Comparison of ENCODE assay signal across 13 cellular contexts in the genomic region with DNA sequence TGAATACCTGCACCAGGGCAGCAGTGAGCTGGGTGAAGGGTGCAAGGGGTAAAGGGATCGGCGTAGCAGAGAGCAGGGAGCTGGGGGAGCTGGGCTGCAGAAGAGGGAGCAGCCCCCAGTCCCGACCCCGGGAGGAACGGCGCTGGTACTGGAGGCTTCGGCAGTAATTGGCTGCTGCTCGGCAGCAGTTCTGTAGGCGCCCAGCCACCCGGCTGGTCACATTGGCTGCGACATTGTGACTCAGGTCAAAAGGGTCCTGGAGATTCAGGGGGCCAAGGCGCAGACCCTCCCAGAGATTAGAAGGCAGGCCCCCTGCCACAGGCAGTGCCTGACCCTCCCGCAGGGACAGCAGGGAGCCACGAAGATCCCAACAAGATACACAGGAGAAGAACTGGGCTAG. TPM values are rescaled to one million over a fixed set of nuclear protein-coding genes. Genes with fewer than 3 reads are reported as not detected.
DNase-seq lines count a peak whose midpoint lies in the region; ATAC-seq and TF ChIP-seq lines count a peak whose summit lies in the region.
"Had no signal": no experiment of that assay in that cellular context is flagged by ENCODE, and none has a peak within 500 bp of the region (broad histone marks: within the 10 kb centered on the region; RNA-seq: fewer than 3 reads in every experiment).

No MANE protein-coding gene starts in this region.

- intact Hi-C loops in esophagus muscularis mucosa (cut with DNase I) (no loop called here), lower leg skin (cut with DNase I; ENCODE audit: low total_unique reads) (no loop called here)

- DNase-seq in esophagus muscularis mucosa (ENCODE audit: extremely low spot score), result no peak
- no peak for DNase-seq in osteocyte (ENCODE audit: extremely low spot score, unreplicated experiment)
- DNase-seq in lower leg skin (ENCODE audit: low spot score in 2 of 2), result no peak
- no peak for DNase-seq in NCI-H2171 treated with DMSO at 0.1 percent for 48 hours (lab: John Stamatoyannopoulos, UW)
- no peak for DNase-seq in NCI-H2029 treated with DMSO at 0.1 percent for 48 hours (lab: John Stamatoyannopoulos, UW)
- DNase-seq: central memory CD4-positive, alpha-beta T cell; EL; NCI-H748 treated with DMSO at 0.1 percent for 48 hours; stimulated activated CD4-positive, alpha-beta T cell treated with anti-CD3 and anti-CD28 coated beads, Interleukin-12 subunit alpha, Interleukin-12 subunit beta, amount 100 ng/mL, for 4 hours had no signal

- TF ChIP-seq CTCF in OCI-LY1 (IDR thresholded peaks at IDR 0.05; ENCODE audit: low read length) (no peak), esophagus muscularis mucosa (IDR thresholded peaks at IDR 0.05) (no peak), osteocyte (IDR thresholded peaks at IDR 0.05) (no peak), lower leg skin (IDR thresholded peaks at IDR 0.05) (no peak)

- H3K4me1 ChIP-seq in BLaER1 (peaks cover 40% of the 10 kb centered on the region), OCI-LY1 (ENCODE audit: insufficient read depth, low read length, severe bottlenecking) (peaks cover 28% of the 10 kb centered on the region), esophagus muscularis mucosa (peaks cover 42 to 55% (median 48%) of the 10 kb centered on the region in 4 donors)

- H3K4me3 ChIP-seq in BLaER1 (no peak overlapping the region), OCI-LY1 (ENCODE audit: low read depth, low read length, poor library complexity, severe bottlenecking) (no peak overlapping the region), esophagus muscularis mucosa (peak overlapping the region in 3 of 4 donors; percentile 74 to 84 (median 81)), lower leg skin (ENCODE audit: low read depth, poor library complexity, severe bottlenecking) (no peak overlapping the region)

- peak overlapping the region; percentile 95 for H3K4me3 Mint-ChIP-seq in osteocyte (ENCODE audit: unreplicated experiment)

- no peak for ATAC-seq in HG02610 (IDR thresholded peaks at IDR 0.05; ENCODE audit: unreplicated experiment)
- ATAC-seq: K562 had no signal

- H3K9me3 Mint-ChIP-seq in osteocyte (ENCODE audit: unreplicated experiment), result no peaks in the 10 kb centered on the region

- peaks cover 26% of the 10 kb centered on the region for H4K20me1 ChIP-seq in BLaER1
- no peaks in the 10 kb centered on the region for H4K20me1 ChIP-seq in OCI-LY1 (ENCODE audit: insufficient read depth, low read length)

- WGBS in esophagus muscularis mucosa, result 88% methylated on average over 5 of the region's 14 CpGs
- 64 to 74% methylated on average over 8 to 14 of the region's 14 CpGs for WGBS in lower leg skin, 2 donors

- peak overlapping the region; percentile 99; the same call in 1 of the 2 replicates for H3K4me2 ChIP-seq in BLaER1
- peak overlapping the region; percentile 93; the same call in 1 of the 2 replicates for H3K4me2 ChIP-seq in OCI-LY1 (ENCODE audit: low read length)

- TF ChIP-seq POLR2A in esophagus muscularis mucosa (IDR thresholded peaks at IDR 0.05; ENCODE audit: low read depth) (no peak), lower leg skin (IDR thresholded peaks at IDR 0.05) (no peak)

- H3K4me1 Mint-ChIP-seq in osteocyte (ENCODE audit: unreplicated experiment), result peaks cover 40% of the 10 kb centered on the region

- H3K36me3 ChIP-seq in BLaER1, result peaks cover 76% of the 10 kb centered on the region
- peaks cover 68% of the 10 kb centered on the region for H3K36me3 ChIP-seq in OCI-LY1 (ENCODE audit: insufficient read depth, low read length)
- peaks cover 25 to 69% (median 58%) of the 10 kb centered on the region in 4 donors for H3K36me3 ChIP-seq in esophagus muscularis mucosa

- peak overlapping the region; percentile 84; the same call in 1 of the 2 replicates for H3K9ac ChIP-seq in BLaER1
- no peak overlapping the region; the same call in 1 of the 2 replicates for H3K9ac ChIP-seq in OCI-LY1 (ENCODE audit: low read length)

- H3F3A ChIP-seq in OCI-LY1 (ENCODE audit: insufficient read depth, low read length), result no peaks in the 10 kb centered on the region

- H3K27ac ChIP-seq in BLaER1 (peak overlapping the region; percentile 83; the same call in 1 of the 2 replicates), OCI-LY1 (ENCODE audit: low read depth, low read length, poor library complexity, severe bottlenecking) (no peak overlapping the region), esophagus muscularis mucosa (replicated peaks in 1 of 4) (peak overlapping the region; percentile 93 to 96 (median 94))

- peaks cover 21% of the 10 kb centered on the region for H3K79me2 ChIP-seq in OCI-LY1 (ENCODE audit: insufficient read depth, low read length)

- no peak overlapping the region for H2AFZ ChIP-seq in OCI-LY1 (ENCODE audit: low read length)

- H3K9me3 ChIP-seq in BLaER1, result no peaks in the 10 kb centered on the region
- H3K9me3 ChIP-seq in OCI-LY1 (ENCODE audit: low read length), result no peaks in the 10 kb centered on the region
- H3K9me3 ChIP-seq in esophagus muscularis mucosa, result no peaks in the 10 kb centered on the region

- no peak for TF ChIP-seq EP300 in esophagus muscularis mucosa (IDR thresholded peaks at IDR 0.05)

- H3K9me2 ChIP-seq in OCI-LY1 (ENCODE audit: low read depth, low read length), result no peaks in the 10 kb centered on the region

- H3K27ac Mint-ChIP-seq in osteocyte (ENCODE audit: unreplicated experiment), result peak overlapping the region; percentile 99

- no peaks in the 10 kb centered on the region for H3K27me3 Mint-ChIP-seq in osteocyte (ENCODE audit: unreplicated experiment)

- H3K27me3 ChIP-seq in BLaER1, result no peaks in the 10 kb centered on the region
- no peaks in the 10 kb centered on the region for H3K27me3 ChIP-seq in OCI-LY1 (ENCODE audit: insufficient read depth, low read length)
- no peaks in the 10 kb centered on the region for H3K27me3 ChIP-seq in esophagus muscularis mucosa

- H3K36me3 Mint-ChIP-seq in osteocyte (ENCODE audit: unreplicated experiment), result peaks cover 31% of the 10 kb centered on the region

RNA-seq across cellular contexts. Expression of a gene that starts 2.1 kb away (rescaled TPM):
- 1,000 to 10,000 TPM; 1,068 to 1,537 (median 1,375) TPM for total RNA-seq in esophagus muscularis mucosa
- total RNA-seq in osteocyte, result 1,404 TPM in 2 replicates
- 1,000 to 10,000 TPM; 2,343 to 3,224 (median 2,571) TPM for total RNA-seq in lower leg skin

RNA-seq across cellular contexts. Expression of a gene that starts 15.5 kb away (rescaled TPM):
- total RNA-seq in esophagus muscularis mucosa (1 to 10 TPM; 4.2 to 8.0 (median 6.0) TPM), osteocyte (12.7 and 15.6 TPM in 2 replicates), lower leg skin (10 to 100 TPM; 11.0 to 29.8 (median 15.8) TPM)

RNA-seq across cellular contexts. Expression of a gene that starts 25.8 kb away (rescaled TPM):
- total RNA-seq in esophagus muscularis mucosa (10 to 100 TPM; 60.2 to 91.4 (median 88.3) TPM), osteocyte (91.6 and 107 TPM in 2 replicates), lower leg skin (100 to 1,000 TPM in 2 of 4 donors, 10 to 100 TPM in 2; 91.3 to 139 (median 98.3) TPM)

RNA-seq across cellular contexts. Expression of a gene that starts 29.2 kb away (rescaled TPM):
- 1,000 to 10,000 TPM; 1,278 to 2,374 (median 1,866) TPM for total RNA-seq in esophagus muscularis mucosa
- total RNA-seq in osteocyte, result 462 and 503 TPM in 2 replicates
- 1,000 to 10,000 TPM; 1,345 to 1,611 (median 1,532) TPM for total RNA-seq in lower leg skin

RNA-seq across cellular contexts. Expression of a gene that starts 36.7 kb away (rescaled TPM):
- total RNA-seq in esophagus muscularis mucosa (10 to 100 TPM; 27.0 to 33.6 (median 29.0) TPM), osteocyte (78.8 and 80.9 TPM in 2 replicates), lower leg skin (10 to 100 TPM; 39.5 to 61.0 (median 42.9) TPM)

Comparison
In these comparisons a context has a peak if more than half of its experiments do, and no peak if none do; other contexts are left out.
1. H3K4me3 ChIP-seq: peak in esophagus muscularis mucosa (3 of 4); none in BLaER1 (single experiment), OCI-LY1 (single experiment) and lower leg skin (single experiment).